9 cellular contexts compared by ENCODE assay signal in the genomic region with DNA sequence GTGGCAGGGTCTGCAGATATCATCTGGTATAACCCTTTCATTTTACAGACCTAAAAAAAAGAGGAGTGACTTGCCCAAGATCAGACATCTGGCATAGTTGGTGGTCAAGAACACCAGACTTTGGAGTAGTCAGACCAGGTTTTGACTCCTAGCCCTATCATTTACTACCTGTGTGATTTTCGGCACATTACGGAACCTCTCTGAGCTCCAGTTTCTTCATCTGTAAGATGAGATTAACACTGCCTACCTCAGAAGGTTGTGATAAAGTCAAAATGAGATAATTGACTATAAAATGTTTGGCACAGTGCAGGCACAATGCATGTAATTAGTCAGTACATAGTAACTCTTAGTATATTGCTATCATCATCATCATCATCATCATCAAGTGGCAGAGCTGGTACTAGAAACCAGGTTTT. TPM values are rescaled to one million over a fixed set of nuclear protein-coding genes. Genes with fewer than 3 reads are reported as not detected.
DNase-seq lines count a peak whose midpoint lies in the region; ATAC-seq, FAIRE-seq and TF ChIP-seq lines count a peak whose summit lies in the region.
"Had no signal": no experiment of that assay in that cellular context is flagged by ENCODE, and none has a peak within 500 bp of the region (broad histone marks: within the 10 kb centered on the region; RNA-seq: fewer than 3 reads in every experiment).

No MANE protein-coding gene starts in this region.

- in situ Hi-C loops in K562 (cut with MboI), result no loop called here
- in situ Hi-C loops in GM13977 (cut with MboI; ENCODE audit: low pct_unique_long_range_greater_than_20kb, low sequenced_read_pairs, unreplicated experiment), result no loop called here

- H3K9me1 ChIP-seq in K562 (ENCODE audit: control insufficient read depth, insufficient read depth, low read length), result no peaks in the 10 kb centered on the region

- no peak overlapping the region for H3K56ac ChIP-seq in mesendoderm (ENCODE audit: low read length)

- H3K9ac ChIP-seq in BLaER1 treated with 17β-estradiol and CSF1 and Interleukin-3, amounts not matched to agents 10 nM and 100 nM, result no peak overlapping the region
- H3K9ac ChIP-seq in HUES64 (ENCODE audit: low read depth, low read length) (peak overlapping the region; percentile 63), K562 (ENCODE audit: insufficient read depth in 1 of 2, low read depth in 2 of 2, low read length in 2 of 2) (peak overlapping the region; percentile 75 to 99), mesendoderm (ENCODE audit: low read length) (peak overlapping the region; percentile 67)

- WGBS in HUES64, result 83% methylated on average over 2 of the region's 2 CpGs
- WGBS in K562 (ENCODE audit: insufficient coverage, low coverage, missing lambda C conversion rate), result 14% methylated on average over 2 of the region's 2 CpGs
- no CpG with 5 or more reads among the region's 2 CpGs for WGBS in mesendoderm (ENCODE audit: extremely low coverage, insufficient coverage, low lambda C conversion rate)
- 88 to 93% (median 93%) methylated on average over 2 of the region's 2 CpGs for WGBS in stomach, 5 donors

- no peak overlapping the region for H3K23ac ChIP-seq in mesendoderm (ENCODE audit: low read length)

- no peak overlapping the region for H3K27ac ChIP-seq in BLaER1 treated with 17β-estradiol and CSF1 and Interleukin-3, amounts not matched to agents 10 nM and 100 nM
- H3K27ac ChIP-seq in HUES64 (ENCODE audit: low read depth, low read length), result no peak overlapping the region
- H3K27ac ChIP-seq in K562 (ENCODE audit: extremely low read depth, low read depth, low read length), result peak overlapping the region; percentile 67
- H3K27ac ChIP-seq in mesendoderm (ENCODE audit: low read depth, low read length), result no peak overlapping the region
- no peak overlapping the region for H3K27ac ChIP-seq in stomach
- no peak overlapping the region for H3K27ac ChIP-seq in left lung

- no peak overlapping the region for H2AFZ ChIP-seq in K562 (ENCODE audit: low read depth, low read length)

- no peak overlapping the region for H4K5ac ChIP-seq in mesendoderm (ENCODE audit: low read length)

- peak overlapping the region; percentile 85 to 100 (median 98); a peak in 20 of 22 replicates for H3K4me2 ChIP-seq in BLaER1 treated with 17β-estradiol and CSF1 and Interleukin-3, amounts not matched to agents 10 nM and 100 nM
- peak overlapping the region; percentile 86 for H3K4me2 ChIP-seq in K562 (ENCODE audit: insufficient read depth, low read length)
- peak overlapping the region; percentile 47 for H3K4me2 ChIP-seq in mesendoderm (ENCODE audit: low read length)

- H3K18ac ChIP-seq in mesendoderm (ENCODE audit: low read length), result no peak overlapping the region

- peaks cover 0 to 18% (median 0%) of the 10 kb centered on the region in 11 experiments; a peak in 4 of 22 replicates for H4K20me1 ChIP-seq in BLaER1 treated with 17β-estradiol and CSF1 and Interleukin-3, amounts not matched to agents 10 nM and 100 nM
- no peaks in the 10 kb centered on the region for H4K20me1 ChIP-seq in K562 (replicated peaks; ENCODE audit: control insufficient read depth, insufficient read depth, low read length)

- no TSS peak for BruUV-seq in K562 (replicated peaks; lab: Mats Ljungman, UMichigan)

- no peak overlapping the region for H2AK5ac ChIP-seq in mesendoderm (ENCODE audit: low read length)

- POLR2A ChIA-PET in K562 (lab: Yijun Ruan, JAX), result interaction anchor here (0.6 to 4.8 kb wide), 9 partner anchors 10 to 469 kb away, joined by 3 to 44 read pairs (median 4); no protein-coding TSS in a partner anchor

- CTCF ChIA-PET in K562 (lab: Yijun Ruan, JAX; ENCODE audit: low intra/inter-chr PET ratio), result no interaction called here

- H2BK5ac ChIP-seq in mesendoderm (ENCODE audit: low read length), result no peak overlapping the region

- H2BK15ac ChIP-seq in mesendoderm (replicated peaks; ENCODE audit: low read depth), result no peak overlapping the region

- H3K79me1 ChIP-seq in mesendoderm (ENCODE audit: low read length), result no peaks in the 10 kb centered on the region

- H3K4me3 ChIP-seq in BLaER1 treated with 17β-estradiol and CSF1 and Interleukin-3, amounts not matched to agents 10 nM and 100 nM, result peak overlapping the region in 6 of 10 experiments; percentile 66 to 75 (median 71); a peak in 8 of 20 replicates
- H3K4me3 ChIP-seq in HUES64 (ENCODE audit: low read length) (peak overlapping the region; percentile 89), K562 (peak overlapping the region; percentile 60), mesendoderm (ENCODE audit: low read length) (no peak overlapping the region), stomach (peak overlapping the region in 1 of 4 donors; percentile 81), left lung (peak overlapping the region in 1 of 2 donors; percentile 82)

- no peaks in the 10 kb centered on the region for H3K36me3 ChIP-seq in BLaER1 treated with 17β-estradiol and CSF1 and Interleukin-3, amounts not matched to agents 10 nM and 100 nM
- H3K36me3 ChIP-seq in HUES64 (ENCODE audit: insufficient read depth, low read length), result peaks cover 3% of the 10 kb centered on the region; the same call in 1 of the 2 replicates
- H3K36me3 ChIP-seq in K562 (ENCODE audit: control insufficient read depth, insufficient read depth, low read length), result peaks cover 27% of the 10 kb centered on the region
- no peaks in the 10 kb centered on the region for H3K36me3 ChIP-seq in mesendoderm (ENCODE audit: control insufficient read depth, insufficient read depth, low read length)
- no peaks in the 10 kb centered on the region for H3K36me3 ChIP-seq in stomach
- H3K36me3 ChIP-seq in left lung, result no peaks in the 10 kb centered on the region
- H3K36me3 ChIP-seq: upper lobe of left lung had no signal

- no peaks in the 10 kb centered on the region for H3K9me3 ChIP-seq in BLaER1 treated with 17β-estradiol and CSF1 and Interleukin-3, amounts not matched to agents 10 nM and 100 nM (replicated peaks in 1 of 11)
- H3K9me3 ChIP-seq in HUES64 (ENCODE audit: insufficient read depth, low read depth, low read length), result no peaks in the 10 kb centered on the region
- H3K9me3 ChIP-seq in K562 (replicated peaks; ENCODE audit: control insufficient read depth, insufficient read depth, low read depth, low read length), result no peaks in the 10 kb centered on the region
- H3K9me3 ChIP-seq in stomach, result no peaks in the 10 kb centered on the region
- no peaks in the 10 kb centered on the region for H3K9me3 ChIP-seq in left lung
- H3K9me3 ChIP-seq: upper lobe of left lung had no signal

- ATAC-seq in K562 (no peak), left lung (no peak)

- H3K4me1 ChIP-seq in BLaER1 treated with 17β-estradiol and CSF1 and Interleukin-3, amounts not matched to agents 10 nM and 100 nM, result peaks cover 11 to 28% (median 15%) of the 10 kb centered on the region in 10 experiments
- H3K4me1 ChIP-seq in HUES64 (ENCODE audit: insufficient read depth, low read length) (peaks cover 13% of the 10 kb centered on the region), K562 (replicated peaks in 1 of 2; ENCODE audit: control insufficient read depth in 2 of 2, insufficient read depth in 2 of 2, low read length in 2 of 2) (peaks cover 44 to 63% of the 10 kb centered on the region in 2 experiments), mesendoderm (ENCODE audit: control insufficient read depth, low read depth, low read length) (peaks cover 8% of the 10 kb centered on the region), stomach (peaks cover 5 to 19% (median 17%) of the 10 kb centered on the region in 4 donors), left lung (peaks cover 0 to 6% of the 10 kb centered on the region in 2 donors)

- DNase-seq in K562 (ENCODE audit: extremely low read depth in 1 of 4, low spot score in 3 of 4) (peak in 1 of 4 experiments; percentile 37), mesendoderm (no peak), stomach (no peak), GM13977 (ENCODE audit: low spot score) (no peak), NCI-H345 treated with DMSO at 0.1 percent for 48 hours (lab: John Stamatoyannopoulos, UW; ENCODE audit: unreplicated experiment) (no peak), left lung (no peak)

- intact Hi-C loops in K562 (cut with micrococcal nuclease), result loop anchor here (1.0 to 5.0 kb wide), 2 partner anchors 34 to 522 kb away; no protein-coding TSS in a partner anchor
- intact Hi-C loops in stomach (cut with DNase I; ENCODE audit: low total_unique reads), result no loop called here
- intact Hi-C loops in left lung (cut with DNase I), result no loop called here

- H2BK120ac ChIP-seq in mesendoderm (ENCODE audit: low read depth, low read length), result no peak overlapping the region

- FAIRE-seq in K562 (lab: Jason Lieb, UNC), result no peak

- H3K27me3 ChIP-seq in BLaER1 treated with 17β-estradiol and CSF1 and Interleukin-3, amounts not matched to agents 10 nM and 100 nM, result peaks cover 40 to 55% (median 50%) of the 10 kb centered on the region in 11 experiments
- H3K27me3 ChIP-seq in HUES64 (ENCODE audit: insufficient read depth, low read length) (peaks cover 31% of the 10 kb centered on the region), K562 (ENCODE audit: control insufficient read depth in 2 of 2, insufficient read depth in 2 of 2, low read length in 2 of 2) (no peaks in the 10 kb centered on the region), mesendoderm (ENCODE audit: insufficient read depth, low read length, poor library complexity) (no peaks in the 10 kb centered on the region), stomach (peaks cover 0 to 32% (median 9%) of the 10 kb centered on the region in 3 donors), left lung (peaks cover 0 to 50% of the 10 kb centered on the region in 2 donors)

- TF ChIP-seq RAD21 in K562 (CRISPR knock-in tag; conservative IDR thresholded peaks at IDR 0.05 in 1 of 2, IDR thresholded peaks at IDR 0.05 in 1 of 2), result 0 out of 4 replicates have a peak, but pooled peaks of 1 of the 2 experiments have one; percentile 13

- TF ChIP-seq EP300 in K562 (IDR thresholded peaks at IDR 0.05; ENCODE audit: low read length), result no peak
- TF ChIP-seq EP300 in stomach (IDR thresholded peaks at IDR 0.05), result no peak

- H3K79me2 ChIP-seq in K562 (ENCODE audit: control insufficient read depth, insufficient read depth, low read length), result peaks cover 56% of the 10 kb centered on the region
- H3K79me2 ChIP-seq in mesendoderm (ENCODE audit: control insufficient read depth, insufficient read depth, low read length), result no peaks in the 10 kb centered on the region

- TF ChIP-seq CTCF in K562 (IDR thresholded peaks at IDR 0.05 in 2 of 3, conservative IDR thresholded peaks at IDR 0.05 in 1 of 3; ENCODE audit: insufficient read depth in 2 of 3, low read depth in 1 of 3, low read length in 3 of 3) (no peak), stomach (IDR thresholded peaks at IDR 0.05) (no peak), GM13977 (IDR thresholded peaks at IDR 0.05; ENCODE audit: extremely low read depth, insufficient read depth, missing control alignments) (no peak), left lung (IDR thresholded peaks at IDR 0.05) (no peak)

- H3K4ac ChIP-seq in mesendoderm (ENCODE audit: low read depth, low read length), result no peak overlapping the region

- no peak overlapping the region for H4K8ac ChIP-seq in mesendoderm (ENCODE audit: low read depth, low read length)

- TF ChIP-seq POLR2A in K562 (conservative IDR thresholded peaks at IDR 0.05), result no peak
- no peak for TF ChIP-seq POLR2A in stomach (IDR thresholded peaks at IDR 0.05)

RNA-seq across cellular contexts. Expression of a gene that starts 1.2 kb away (rescaled TPM):
- polyA plus RNA-seq in HUES64 (2013, experiment 1 of 2), result 5.3 TPM
- 5.9 TPM for polyA plus RNA-seq in HUES64 (2013, experiment 2 of 2)
- total RNA-seq in K562 (2011; cell fraction: chromatin; rRNA removed; ENCODE audit: low replicate concordance), result 202 and 262 TPM in 2 replicates
- total RNA-seq in K562 (2011; cell fraction: nucleolus; rRNA removed), result 90.7 and 112 TPM in 2 replicates
- 109 and 122 TPM in 2 replicates for total RNA-seq in K562 (2011; cell fraction: nucleoplasm; rRNA removed)
- 38.5 and 39.8 TPM in 2 replicates for total RNA-seq in K562 (2014; rRNA removed)
- 40.8 and 41.7 TPM in 2 replicates for total RNA-seq in K562 (2014; rRNA removed; fragmentation: Illumina TruSeq; extraction: Trizol)
- total RNA-seq in K562 (2015; rRNA removed; fragmentation: Illumina TruSeq; extraction: Trizol), result 52.4 and 54.7 TPM in 2 replicates
- 50.3 and 56.3 TPM in 2 replicates for total RNA-seq in K562 (2021)
- 81.8 and 104 TPM in 2 replicates for polyA plus RNA-seq in K562 (2011; rRNA removed)
- polyA plus RNA-seq in K562 (2011; cell fraction: cytosol; rRNA removed), result 27.2 and 41.8 TPM in 2 replicates
- polyA plus RNA-seq in K562 (2011; cell fraction: nucleus; rRNA removed), result 388 and 426 TPM in 2 replicates
- 46.1 and 56.3 TPM in 2 replicates for polyA plus RNA-seq in K562 (2012)
- polyA plus RNA-seq in K562 (2014; fragmentation: Illumina TruSeq; extraction: Trizol), result 42.3 TPM in 2 replicates
- polyA plus RNA-seq in K562 (2014; fragmentation: Nextera tagmentation; extraction: Ambion mirVana), result 10 to 100 TPM; 10.1 to 13.8 TPM
- polyA plus RNA-seq in K562 (2014; rRNA removed), result 52.9 and 55.1 TPM in 2 replicates
- 62.4 and 66.1 TPM in 2 replicates for polyA minus RNA-seq in K562 (2011; rRNA and poly(A)+ RNA removed)
- 32.6 and 37.9 TPM in 2 replicates for polyA minus RNA-seq in K562 (2011; cell fraction: cytosol; rRNA and poly(A)+ RNA removed)
- polyA minus RNA-seq in K562 (2011; cell fraction: nucleus; rRNA and poly(A)+ RNA removed), result 79.6 and 139 TPM in 2 replicates
- 5.3 TPM for polyA plus RNA-seq in mesendoderm (2013, experiment 1 of 2)
- 5.5 TPM for polyA plus RNA-seq in mesendoderm (2013, experiment 2 of 2)
- total RNA-seq in stomach, result 1 to 10 TPM in 2 of 5 donors, not detected in 3; 2.0 TPM
- under 1 TPM; 0.56 to 0.98 (median 0.76) TPM for polyA plus RNA-seq in stomach
- 1 to 10 TPM; 4.4 to 5.3 TPM for total RNA-seq in left lung

Comparison
In these comparisons a context has a peak if more than half of its experiments do, and no peak if none do; other contexts are left out.
1. H3K4me2 ChIP-seq: peak in every context shown above with its lines; median percentile 98 in BLaER1 treated with 17β-estradiol and CSF1 and Interleukin-3, amounts not matched to agents 10 nM and 100 nM; 86 in K562; 47 in mesendoderm.
2. H3K9ac ChIP-seq: peak in HUES64 (single experiment), K562 (2 of 2) and mesendoderm (single experiment); none in BLaER1 treated with 17β-estradiol and CSF1 and Interleukin-3, amounts not matched to agents 10 nM and 100 nM (0 of 11).
3. RNA of a gene that starts 1.2 kb away (total RNA-seq): 38.5 to 262 TPM in K562; 4.4 to 5.3 TPM in left lung and 2.0 TPM in stomach; every median in the first group is over 4 times any median in the second.